Comparison of ENCODE assay signal across 9 cellular contexts in genomic region chr6:16704706-16705402, GRCh38. TPM values are rescaled to one million over a fixed set of nuclear protein-coding genes. Genes with fewer than 3 reads are reported as not detected.
DNase-seq lines count a peak whose midpoint lies in the region; ATAC-seq and TF ChIP-seq lines count a peak whose summit lies in the region.
"Had no signal": no experiment of that assay in that cellular context is flagged by ENCODE, and none has a peak within 500 bp of the region (broad histone marks: within the 10 kb centered on the region; RNA-seq: fewer than 3 reads in every experiment).

No MANE protein-coding gene starts in this region.

- CTCF ChIA-PET in RWPE1 (lab: Yijun Ruan, JAX): no interaction called here

- H3K36me3 ChIP-seq in GM06990 (ENCODE audit: control insufficient read depth, insufficient read depth, low read length): no peaks in the 10 kb centered on the region
- no peaks in the 10 kb centered on the region for H3K36me3 ChIP-seq in RWPE2 (ENCODE audit: low read depth)
- no peaks in the 10 kb centered on the region for H3K36me3 ChIP-seq in H7 (replicated peaks; ENCODE audit: control insufficient read depth, insufficient read depth, low read length)

- peaks cover 36% of the 10 kb centered on the region for H3K4me1 ChIP-seq in RWPE2 (ENCODE audit: insufficient read depth, poor library complexity, severe bottlenecking)

- ATAC-seq in RWPE2 (ENCODE audit: low read depth): peak; percentile 83

- H3K27me3 ChIP-seq in GM06990 (replicated peaks; ENCODE audit: control insufficient read depth, insufficient read depth, low read length): no peaks in the 10 kb centered on the region
- no peaks in the 10 kb centered on the region for H3K27me3 ChIP-seq in RWPE2 (ENCODE audit: insufficient read depth, poor library complexity, severe bottlenecking)
- no peaks in the 10 kb centered on the region for H3K27me3 ChIP-seq in H7 (ENCODE audit: control insufficient read depth, insufficient read depth, low read length)

- POLR2A ChIA-PET in RWPE1 (lab: Yijun Ruan, JAX; ENCODE audit: low non-redundant PET): no interaction called here

- DNase-seq in GM06990 (ENCODE audit: extremely low read depth, insufficient read length) (peak; percentile 31), RWPE2 (ENCODE audit: low spot score) (no peak), coronary artery (ENCODE audit: low spot score) (no peak), skeletal muscle cell (ENCODE audit: low read depth) (peak; percentile 43), RWPE1 (ENCODE audit: low spot score) (no peak), NCI-H187 (lab: John Stamatoyannopoulos, UW) (no peak), midbrain (lab: John Stamatoyannopoulos, UW) (no peak), H7 (no peak)
- DNase-seq: naive B cell had no signal

- H3K4me3 ChIP-seq in GM06990 (replicated peaks; ENCODE audit: low read depth, low read length) (no peak overlapping the region), RWPE2 (ENCODE audit: severe bottlenecking) (no peak overlapping the region), coronary artery (peak overlapping the region; percentile 36), skeletal muscle cell (ENCODE audit: low read depth, low read length) (peak overlapping the region; percentile 12), H7 (ENCODE audit: insufficient read depth, low read depth, low read length) (no peak overlapping the region)

- TF ChIP-seq CTCF in GM06990 (IDR thresholded peaks at IDR 0.05; ENCODE audit: insufficient read depth, low read length, poor library complexity, severe bottlenecking) (no peak), RWPE2 (IDR thresholded peaks at IDR 0.05; ENCODE audit: poor library complexity, severe bottlenecking) (no peak), coronary artery (IDR thresholded peaks at IDR 0.05) (no peak), RWPE1 (conservative IDR thresholded peaks at IDR 0.05; ENCODE audit: low read depth) (no peak)

- H3K9me3 ChIP-seq in RWPE2 (ENCODE audit: severe bottlenecking): no peaks in the 10 kb centered on the region

- H3K27ac ChIP-seq in RWPE2 (ENCODE audit: poor library complexity, severe bottlenecking): peak overlapping the region; percentile 29
- peak overlapping the region in 1 of 2 donors; percentile 71 for H3K27ac ChIP-seq in coronary artery
- no peak overlapping the region for H3K27ac ChIP-seq in RWPE1

RNA-seq across cellular contexts. Expression of gene ATXN1, which starts 56.4 kb away (rescaled TPM):
- 7.6 and 8.9 TPM in 2 replicates for total RNA-seq in H7 (2014; rRNA removed; shearing (Covaris generic))

Comparison
In these comparisons a context has a peak if more than half of its experiments do, and no peak if none do; other contexts are left out.
1. DNase-seq: peak in GM06990 (single experiment) and skeletal muscle cell (single experiment); none in RWPE2 (single experiment), coronary artery (single experiment), RWPE1 (single experiment), NCI-H187 (0 of 2), midbrain (single experiment) and H7 (single experiment).
2. H3K4me3 ChIP-seq: peak in coronary artery (single experiment) and skeletal muscle cell (single experiment); none in GM06990 (single experiment), RWPE2 (single experiment) and H7 (single experiment).